In the genomic region with DNA sequence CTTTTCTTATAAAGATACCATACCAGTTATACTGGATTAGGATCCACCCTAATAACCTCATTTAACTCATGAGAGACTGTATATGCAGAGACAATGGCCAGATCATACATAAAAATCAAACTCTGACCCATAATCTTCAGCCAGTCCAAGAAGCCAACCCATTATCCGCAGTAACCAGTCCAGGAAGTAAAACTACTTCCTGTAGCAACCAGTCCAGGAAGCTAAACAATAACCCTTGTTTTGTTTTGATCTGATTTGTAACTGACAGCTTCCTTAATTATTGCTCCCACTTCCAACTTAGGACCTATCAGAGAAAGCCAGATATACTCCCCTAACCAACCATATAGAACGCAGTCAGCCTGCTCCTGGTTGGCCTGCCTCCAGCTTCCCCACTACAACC, we compare ENCODE assay signal across 25 cellular contexts. TPM values are rescaled to one million over a fixed set of nuclear protein-coding genes. Genes with fewer than 3 reads are reported as not detected.
"Had no signal": no experiment of that assay in that cellular context is flagged by ENCODE, and none has a peak within 500 bp of the region (broad histone marks: within the 10 kb centered on the region; RNA-seq: fewer than 3 reads in every experiment).

No MANE protein-coding gene starts in this region.

- H3K4me2 ChIP-seq: neural progenitor cell had no signal

- H3K36me3 Mint-ChIP-seq: mesothelial cell of epicardium; neural progenitor cell; stimulated activated effector memory CD8-positive, alpha-beta T cell treated with anti-CD3 and anti-CD28 coated beads, Interleukin-12 subunit alpha, Interleukin-12 subunit beta, amount 100 ng/mL, for 72 hours; type B pancreatic cell had no signal

- H3K4me1 ChIP-seq: left ventricle myocardium inferior, right atrium auricular region, sigmoid colon, tibial nerve, uterus had no signal

- H3K9ac ChIP-seq: neural progenitor cell had no signal

- H3K4me3 ChIP-seq: left ventricle myocardium inferior, lung, neural progenitor cell, right atrium auricular region, sigmoid colon, spleen, tibial nerve, uterus had no signal

- H3K27me3 ChIP-seq: neural progenitor cell, neutrophil, right atrium auricular region, uterus had no signal

- H3K27ac Mint-ChIP-seq: mesothelial cell of epicardium; natural killer cell; nephron progenitor cell; neural progenitor cell; progenitor cell of endocrine pancreas; stimulated activated effector memory CD8-positive, alpha-beta T cell treated with anti-CD3 and anti-CD28 coated beads, Interleukin-12 subunit alpha, Interleukin-12 subunit beta, amount 100 ng/mL, for 72 hours; stimulated activated naive CD8-positive, alpha-beta T cell treated with anti-CD3 and anti-CD28 coated beads, Interleukin-15, amount 100 ng/mL, for 72 hours; type B pancreatic cell had no signal

- H3K4me3 Mint-ChIP-seq: mesothelial cell of epicardium; naive B cell; natural killer cell; nephron progenitor cell; neural progenitor cell; stimulated activated effector memory CD8-positive, alpha-beta T cell treated with anti-CD3 and anti-CD28 coated beads, Interleukin-12 subunit alpha, Interleukin-12 subunit beta, amount 100 ng/mL, for 72 hours; stimulated activated naive CD8-positive, alpha-beta T cell treated with anti-CD3 and anti-CD28 coated beads, Interleukin-15, amount 100 ng/mL, for 72 hours; type B pancreatic cell had no signal

- ATAC-seq: natural killer cell; stimulated activated effector memory CD8-positive, alpha-beta T cell treated with anti-CD3 and anti-CD28 coated beads, Interleukin-12 subunit alpha, Interleukin-12 subunit beta, amount 100 ng/mL, for 72 hours; stimulated activated naive CD8-positive, alpha-beta T cell treated with anti-CD3 and anti-CD28 coated beads, Interleukin-15, amount 100 ng/mL, for 72 hours had no signal

- H3K9me3 ChIP-seq: neutrophil, uterus had no signal

- H3K36me3 ChIP-seq: left ventricle myocardium inferior, neural progenitor cell, neutrophil, right atrium auricular region, sigmoid colon, spleen, tibial nerve, uterus had no signal

- H3K27ac ChIP-seq: left ventricle myocardium inferior, neural progenitor cell, neutrophil, right atrium auricular region, sigmoid colon, spleen, tibial nerve, uterus had no signal

- H3K4me1 Mint-ChIP-seq: mesothelial cell of epicardium had no signal

- H2AFZ ChIP-seq: neural progenitor cell had no signal

- DNase-seq: islet precursor cell; left ventricle myocardium inferior; mesendoderm; naive B cell; natural killer cell; nephron progenitor cell; occipital lobe; sigmoid colon; small intestine; spleen; stimulated activated CD4-positive, alpha-beta T cell treated with anti-CD3 and anti-CD28 coated beads, Interleukin-4, amount 100 ng/mL, for 24 hours; stimulated activated naive CD4-positive, alpha-beta T cell treated with Interleukin-2 at 50 U/mL for 16 hours; stimulated activated naive CD8-positive, alpha-beta T cell treated with anti-CD3 and anti-CD28 coated beads, Interleukin-15, amount 100 ng/mL, for 72 hours; substantia nigra; uterus had no signal

RNA-seq across cellular contexts. Expression of a gene that starts 19.2 kb away (rescaled TPM):
- total RNA-seq: natural killer cell, pulmonary artery endothelial cell had no signal
